In genomic region chr3:46057716-46058115, GRCh38 we compare ENCODE assay signal across 38 cellular contexts. TPM values are rescaled to one million over a fixed set of nuclear protein-coding genes. Genes with fewer than 3 reads are reported as not detected.
"Had no signal": no experiment of that assay in that cellular context is flagged by ENCODE, and none has a peak within 500 bp of the region (broad histone marks: within the 10 kb centered on the region; RNA-seq: fewer than 3 reads in every experiment).

No MANE protein-coding gene starts in this region.

- H3K27me3 ChIP-seq: MG63 had no signal

- H3K4me2 ChIP-seq: KMS-11 had no signal

- H3K9me3 ChIP-seq: MG63 had no signal

- H3K9ac ChIP-seq: KMS-11 had no signal

- H3K4me3 ChIP-seq: MG63 had no signal

- DNase-seq: Karpas-422, Kasumi-1, KG1, MG63, MM.1S, MV-4-11, NCI-H1048, NCI-H1092, NCI-H1092 treated with DMSO at 0.1 percent for 48 hours, NCI-H1105, NCI-H1105 treated with DMSO at 0.1 percent for 48 hours, NCI-H1417, NCI-H1417 treated with DMSO at 0.1 percent for 48 hours, NCI-H1436, NCI-H1436 treated with DMSO at 0.1 percent for 48 hours, NCI-H146, NCI-H1694, NCI-H1694 treated with DMSO at 0.1 percent for 48 hours, NCI-H187, NCI-H187 treated with DMSO at 0.1 percent for 48 hours, NCI-H1930, NCI-H2029, NCI-H2029 treated with DMSO at 0.1 percent for 48 hours, NCI-H2081, NCI-H2081 treated with DMSO at 0.1 percent for 48 hours, NCI-H2107, NCI-H2171, NCI-H2171 treated with DMSO at 0.1 percent for 48 hours, NCI-H2227 treated with DMSO at 0.1 percent for 48 hours, NCI-H226, NCI-H345, NCI-H446, NCI-H446 treated with DMSO at 0.1 percent for 48 hours, NCI-H510A had no signal

- H3K27ac ChIP-seq: KMS-11 had no signal

- H3K36me3 ChIP-seq: MG63 had no signal

RNA-seq across cellular contexts. Expression of gene XCR1, which starts 30.4 kb away (rescaled TPM):
- total RNA-seq: M059J, MCF 10A, NCI-H460 had no signal
